Comparison of ENCODE assay signal across 17 cellular contexts in the genomic region with DNA sequence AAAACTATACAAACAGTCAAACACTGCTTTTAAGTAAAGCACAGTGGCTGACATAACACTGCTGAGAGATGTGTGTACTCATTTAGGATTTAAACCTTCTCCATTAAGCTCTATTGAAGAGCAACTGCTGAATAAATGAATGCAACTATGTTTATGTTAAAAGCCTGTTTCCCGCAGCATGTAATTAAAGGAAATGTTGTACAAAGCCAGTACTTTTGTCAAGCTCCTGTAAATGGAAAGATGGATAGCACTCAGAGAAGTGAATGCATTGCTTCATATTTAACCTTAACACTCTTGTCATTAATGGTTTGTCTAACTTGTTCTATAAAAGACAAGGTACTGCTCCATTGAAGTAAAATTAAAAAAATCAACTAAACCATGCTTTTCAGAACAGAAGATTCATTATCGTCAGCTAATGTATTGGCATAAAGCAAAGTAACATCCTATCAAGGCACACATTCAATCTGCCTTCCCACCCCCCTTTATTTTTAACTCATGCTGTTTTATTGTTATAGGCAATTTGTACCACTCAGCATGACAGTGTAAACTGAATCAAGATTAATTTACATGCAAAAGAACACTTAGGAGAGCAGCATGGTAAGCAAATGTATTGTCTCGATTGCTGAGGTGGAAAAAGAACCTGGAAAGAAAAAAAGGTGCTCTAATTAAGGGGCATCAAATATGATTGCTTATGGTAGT.
DNase-seq lines count a peak whose midpoint lies in the region; ATAC-seq and TF ChIP-seq lines count a peak whose summit lies in the region.
"Had no signal": no experiment of that assay in that cellular context is flagged by ENCODE, and none has a peak within 500 bp of the region (broad histone marks: within the 10 kb centered on the region; RNA-seq: fewer than 3 reads in every experiment).

No MANE protein-coding gene starts in this region.

- H2AFZ ChIP-seq in GM23338 = no peak overlapping the region

- peaks cover 97% of the 10 kb centered on the region for H3K27me3 ChIP-seq in GM23338 (ENCODE audit: insufficient read depth)

- no peaks in the 10 kb centered on the region for H3F3A ChIP-seq in GM23338 (replicated peaks; ENCODE audit: low read depth)

- H3K36me3 Mint-ChIP-seq in GM23338 (ENCODE audit: low read depth) = 0 out of 3 replicates have a peak, but pooled peaks cover 3% of the 10 kb centered on the region
- H3K36me3 Mint-ChIP-seq: natural killer cell had no signal

- H3K4me3 ChIP-seq in GM23338 = peak overlapping the region; percentile 9; the same call in 1 of the 2 replicates
- H3K4me3 ChIP-seq: skin epidermis had no signal

- H3K79me2 ChIP-seq in GM23338 (replicated peaks; ENCODE audit: insufficient read depth) = no peaks in the 10 kb centered on the region

- H3K27ac Mint-ChIP-seq in GM23338 = no peak overlapping the region
- H3K27ac Mint-ChIP-seq: natural killer cell had no signal

- peaks cover 17% of the 10 kb centered on the region for H3K4me1 Mint-ChIP-seq in GM23338
- H3K4me1 Mint-ChIP-seq: central memory CD8-positive, alpha-beta T cell; natural killer cell had no signal

- no peak for TF ChIP-seq CTCF in GM23338 (conservative IDR thresholded peaks at IDR 0.05; ENCODE audit: low read depth in 2 of 2)

- peaks cover 80% of the 10 kb centered on the region for H3K27me3 Mint-ChIP-seq in GM23338 (ENCODE audit: insufficient read depth, low read depth, poor library complexity)
- H3K27me3 Mint-ChIP-seq: central memory CD8-positive, alpha-beta T cell had no signal

- H3K36me3 ChIP-seq in GM23338 (ENCODE audit: insufficient read depth) = no peaks in the 10 kb centered on the region

- peak; percentile 86 for DNase-seq in GM23338 (ENCODE audit: low spot score)
- DNase-seq in NCI-H146 (lab: John Stamatoyannopoulos, UW) = peak; percentile 85
- DNase-seq in NCI-H774 (lab: John Stamatoyannopoulos, UW) = peak; percentile 91
- peak; percentile 35 for DNase-seq in iPS-NIHi11 (ENCODE audit: low spot score)
- DNase-seq in nucleus accumbens (lab: John Stamatoyannopoulos, UW) = no peak
- no peak for DNase-seq in NK-92 (lab: John Stamatoyannopoulos, UW; ENCODE audit: unreplicated experiment)
- no peak for DNase-seq in activated T-cell treated with anti-CD3 and anti-CD28 coated beads, Interleukin-2, amount 50 U/mL, for 48 hours
- DNase-seq: activated naive CD4-positive, alpha-beta T cell; effector CD8-positive, alpha-beta T cell; glutamatergic neuron; Karpas-422; natural killer cell; NCI-H1694; stimulated activated CD4-positive, alpha-beta T cell treated with anti-CD3 and anti-CD28 coated beads, Interleukin-4, amount 100 ng/mL, for 4 hours had no signal

- H3K27ac ChIP-seq in GM23338 (ENCODE audit: low read depth) = no peak overlapping the region
- H3K27ac ChIP-seq: skin epidermis had no signal

- ATAC-seq in GM23338 (peak; percentile 93), HG02938 (IDR thresholded peaks at IDR 0.05; ENCODE audit: unreplicated experiment) (no peak)
- ATAC-seq: natural killer cell had no signal

- H3K4me2 ChIP-seq in GM23338 = peak overlapping the region; percentile 23; the same call in 1 of the 2 replicates

- H3K4me1 ChIP-seq in GM23338 (ENCODE audit: insufficient read depth) = peaks cover 22% of the 10 kb centered on the region

- H4K20me1 ChIP-seq in GM23338 (replicated peaks; ENCODE audit: insufficient read depth) = 0 out of 2 replicates have a peak, but pooled peaks cover 4% of the 10 kb centered on the region

- H3K9me2 ChIP-seq in GM23338 (ENCODE audit: insufficient read depth) = no peaks in the 10 kb centered on the region

- H3K9me3 Mint-ChIP-seq in GM23338 = no peaks in the 10 kb centered on the region
- H3K9me3 Mint-ChIP-seq: central memory CD8-positive, alpha-beta T cell; natural killer cell had no signal

- no peak overlapping the region for H3K4me3 Mint-ChIP-seq in GM23338
- H3K4me3 Mint-ChIP-seq: central memory CD8-positive, alpha-beta T cell; natural killer cell had no signal

TF ChIP-seq in GM23338, 12 proteins besides CTCF, POLR2A, EP300 and RAD21:
- TF ChIP-seq CREB1 (CRISPR knock-in tag; IDR thresholded peaks at IDR 0.05; ENCODE audit: low read depth) = peak; percentile 42; the same call in 1 of the 2 replicates
- peak; percentile 97 for TF ChIP-seq NANOG (IDR thresholded peaks at IDR 0.05; ENCODE audit: borderline replicate concordance)
- TF ChIP-seq ZNF114 (CRISPR knock-in tag; IDR thresholded peaks at IDR 0.05) = no peak

Comparison
In these comparisons a context has a peak if more than half of its experiments do, and no peak if none do; other contexts are left out.
1. DNase-seq: peak in GM23338 (single experiment), NCI-H146 (single experiment), NCI-H774 (single experiment) and iPS-NIHi11 (single experiment); none in nucleus accumbens (0 of 56), NK-92 (single experiment) and activated T-cell treated with anti-CD3 and anti-CD28 coated beads, Interleukin-2, amount 50 U/mL, for 48 hours (0 of 2).